ENCODE assay signal across 1 cellular context in the genomic region with DNA sequence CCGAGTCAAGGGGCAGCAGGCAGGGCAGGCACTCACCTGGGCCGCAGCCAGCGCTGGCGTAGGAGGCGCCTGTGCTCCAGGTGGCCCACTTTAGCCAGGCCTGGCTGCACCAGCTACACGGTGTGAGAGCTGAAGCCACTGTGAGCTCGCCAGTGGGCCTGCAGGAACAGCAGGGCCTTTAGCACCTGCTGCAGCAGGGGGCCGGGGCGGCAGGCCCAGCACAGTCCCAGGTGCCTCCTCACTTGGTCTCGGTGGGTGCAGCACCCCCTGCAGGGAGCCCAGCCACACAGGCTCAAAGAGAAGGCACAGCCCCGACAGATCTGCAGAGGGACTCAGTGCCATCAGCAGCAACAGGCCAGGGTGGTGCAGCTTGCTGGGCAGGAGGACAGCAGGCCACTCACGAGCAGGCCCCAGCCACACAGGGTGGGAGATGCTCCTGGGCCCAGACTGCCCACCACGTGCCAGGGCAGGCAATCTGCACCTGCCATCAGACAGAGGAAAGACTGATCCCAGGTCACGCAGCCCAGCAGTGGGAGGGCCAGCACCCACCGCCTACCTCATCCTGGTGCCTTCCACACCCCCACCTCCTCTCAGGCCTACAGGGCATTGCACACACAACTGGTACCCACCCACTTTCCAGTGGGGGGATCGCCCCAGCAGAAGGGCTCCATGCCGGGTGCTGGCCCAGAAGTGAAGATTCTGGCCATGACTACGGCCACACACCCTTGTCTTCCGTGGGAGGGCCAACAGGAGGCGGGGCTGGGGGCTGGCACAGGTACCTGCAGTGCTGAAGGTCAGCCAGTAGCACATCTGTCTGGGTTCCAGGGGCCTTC.
TF ChIP-seq lines count a peak whose summit lies in the region.

No MANE protein-coding gene starts in this region.

TF ChIP-seq in HepG2, 621 proteins besides CTCF, POLR2A, EP300 and RAD21 (continued from another document):
- TF ChIP-seq ZNF33B (CRISPR knock-in tag; IDR thresholded peaks at IDR 0.05) (0 out of 2 replicates have a peak, but pooled peaks have one; percentile 23), ZFX (CRISPR knock-in tag; IDR thresholded peaks at IDR 0.05; ENCODE audit: low read depth) (peak; percentile 72), TBX2 (CRISPR knock-in tag; IDR thresholded peaks at IDR 0.05; ENCODE audit: borderline replicate concordance) (peak; percentile 49; the same call in 1 of the 2 replicates), ZNF768 (CRISPR knock-in tag; IDR thresholded peaks at IDR 0.05) (peak; percentile 35; the same call in 1 of the 2 replicates), HNRNPLL (IDR thresholded peaks at IDR 0.05; ENCODE audit: low read depth, low read length, poor library complexity, severe bottlenecking) (peak; percentile 14), PAWR (CRISPR knock-in tag; IDR thresholded peaks at IDR 0.05; ENCODE audit: borderline replicate concordance) (no peak), ZNF350 (CRISPR knock-in tag; IDR thresholded peaks at IDR 0.05; ENCODE audit: borderline replicate concordance, low read depth) (peak; percentile 56; the same call in 1 of the 2 replicates), ZNF772 (CRISPR knock-in tag; IDR thresholded peaks at IDR 0.05) (peak; percentile 58; the same call in 1 of the 2 replicates), ZNF354B (CRISPR knock-in tag; IDR thresholded peaks at IDR 0.05) (no peak), ZNF788 (CRISPR knock-in tag; IDR thresholded peaks at IDR 0.05; ENCODE audit: borderline replicate concordance) (peak; percentile 75; the same call in 1 of the 2 replicates), ZNF292 (CRISPR knock-in tag; IDR thresholded peaks at IDR 0.05; ENCODE audit: borderline replicate concordance, low read depth) (peak; percentile 36; the same call in 1 of the 2 replicates), ZBTB7B (CRISPR knock-in tag; IDR thresholded peaks at IDR 0.05) (no peak; the same call in 1 of the 2 replicates), EED (CRISPR knock-in tag; IDR thresholded peaks at IDR 0.05) (0 out of 2 replicates have a peak, but pooled peaks have one; percentile 58), THAP11 (CRISPR knock-in tag; IDR thresholded peaks at IDR 0.05) (peak; percentile 66), ZZZ3 (CRISPR knock-in tag; IDR thresholded peaks at IDR 0.05; ENCODE audit: borderline replicate concordance) (no peak), MAZ (IDR thresholded peaks at IDR 0.05; ENCODE audit: borderline replicate concordance, low read depth, low read length) (no peak), MAZ (CRISPR knock-in tag; IDR thresholded peaks at IDR 0.05; ENCODE audit: low read depth) (peak; percentile 61; the same call in 1 of the 2 replicates)
- TF ChIP-seq, protein P1, sequence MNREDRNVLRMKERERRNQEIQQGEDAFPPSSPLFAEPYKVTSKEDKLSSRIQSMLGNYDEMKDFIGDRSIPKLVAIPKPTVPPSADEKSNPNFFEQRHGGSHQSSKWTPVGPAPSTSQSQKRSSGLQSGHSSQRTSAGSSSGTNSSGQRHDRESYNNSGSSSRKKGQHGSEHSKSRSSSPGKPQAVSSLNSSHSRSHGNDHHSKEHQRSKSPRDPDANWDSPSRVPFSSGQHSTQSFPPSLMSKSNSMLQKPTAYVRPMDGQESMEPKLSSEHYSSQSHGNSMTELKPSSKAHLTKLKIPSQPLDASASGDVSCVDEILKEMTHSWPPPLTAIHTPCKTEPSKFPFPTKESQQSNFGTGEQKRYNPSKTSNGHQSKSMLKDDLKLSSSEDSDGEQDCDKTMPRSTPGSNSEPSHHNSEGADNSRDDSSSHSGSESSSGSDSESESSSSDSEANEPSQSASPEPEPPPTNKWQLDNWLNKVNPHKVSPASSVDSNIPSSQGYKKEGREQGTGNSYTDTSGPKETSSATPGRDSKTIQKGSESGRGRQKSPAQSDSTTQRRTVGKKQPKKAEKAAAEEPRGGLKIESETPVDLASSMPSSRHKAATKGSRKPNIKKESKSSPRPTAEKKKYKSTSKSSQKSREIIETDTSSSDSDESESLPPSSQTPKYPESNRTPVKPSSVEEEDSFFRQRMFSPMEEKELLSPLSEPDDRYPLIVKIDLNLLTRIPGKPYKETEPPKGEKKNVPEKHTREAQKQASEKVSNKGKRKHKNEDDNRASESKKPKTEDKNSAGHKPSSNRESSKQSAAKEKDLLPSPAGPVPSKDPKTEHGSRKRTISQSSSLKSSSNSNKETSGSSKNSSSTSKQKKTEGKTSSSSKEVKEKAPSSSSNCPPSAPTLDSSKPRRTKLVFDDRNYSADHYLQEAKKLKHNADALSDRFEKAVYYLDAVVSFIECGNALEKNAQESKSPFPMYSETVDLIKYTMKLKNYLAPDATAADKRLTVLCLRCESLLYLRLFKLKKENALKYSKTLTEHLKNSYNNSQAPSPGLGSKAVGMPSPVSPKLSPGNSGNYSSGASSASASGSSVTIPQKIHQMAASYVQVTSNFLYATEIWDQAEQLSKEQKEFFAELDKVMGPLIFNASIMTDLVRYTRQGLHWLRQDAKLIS (CRISPR knock-in tag; IDR thresholded peaks at IDR 0.05): no peak
- TF ChIP-seq, protein P2, sequence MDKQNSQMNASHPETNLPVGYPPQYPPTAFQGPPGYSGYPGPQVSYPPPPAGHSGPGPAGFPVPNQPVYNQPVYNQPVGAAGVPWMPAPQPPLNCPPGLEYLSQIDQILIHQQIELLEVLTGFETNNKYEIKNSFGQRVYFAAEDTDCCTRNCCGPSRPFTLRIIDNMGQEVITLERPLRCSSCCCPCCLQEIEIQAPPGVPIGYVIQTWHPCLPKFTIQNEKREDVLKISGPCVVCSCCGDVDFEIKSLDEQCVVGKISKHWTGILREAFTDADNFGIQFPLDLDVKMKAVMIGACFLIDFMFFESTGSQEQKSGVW (CRISPR knock-in tag; IDR thresholded peaks at IDR 0.05; ENCODE audit: borderline replicate concordance): no peak
- TF ChIP-seq, protein P3, sequence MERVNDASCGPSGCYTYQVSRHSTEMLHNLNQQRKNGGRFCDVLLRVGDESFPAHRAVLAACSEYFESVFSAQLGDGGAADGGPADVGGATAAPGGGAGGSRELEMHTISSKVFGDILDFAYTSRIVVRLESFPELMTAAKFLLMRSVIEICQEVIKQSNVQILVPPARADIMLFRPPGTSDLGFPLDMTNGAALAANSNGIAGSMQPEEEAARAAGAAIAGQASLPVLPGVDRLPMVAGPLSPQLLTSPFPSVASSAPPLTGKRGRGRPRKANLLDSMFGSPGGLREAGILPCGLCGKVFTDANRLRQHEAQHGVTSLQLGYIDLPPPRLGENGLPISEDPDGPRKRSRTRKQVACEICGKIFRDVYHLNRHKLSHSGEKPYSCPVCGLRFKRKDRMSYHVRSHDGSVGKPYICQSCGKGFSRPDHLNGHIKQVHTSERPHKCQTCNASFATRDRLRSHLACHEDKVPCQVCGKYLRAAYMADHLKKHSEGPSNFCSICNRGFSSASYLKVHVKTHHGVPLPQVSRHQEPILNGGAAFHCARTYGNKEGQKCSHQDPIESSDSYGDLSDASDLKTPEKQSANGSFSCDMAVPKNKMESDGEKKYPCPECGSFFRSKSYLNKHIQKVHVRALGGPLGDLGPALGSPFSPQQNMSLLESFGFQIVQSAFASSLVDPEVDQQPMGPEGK (CRISPR knock-in tag; IDR thresholded peaks at IDR 0.05): peak; percentile 39; the same call in 1 of the 2 replicates
- TF ChIP-seq, protein P4, sequence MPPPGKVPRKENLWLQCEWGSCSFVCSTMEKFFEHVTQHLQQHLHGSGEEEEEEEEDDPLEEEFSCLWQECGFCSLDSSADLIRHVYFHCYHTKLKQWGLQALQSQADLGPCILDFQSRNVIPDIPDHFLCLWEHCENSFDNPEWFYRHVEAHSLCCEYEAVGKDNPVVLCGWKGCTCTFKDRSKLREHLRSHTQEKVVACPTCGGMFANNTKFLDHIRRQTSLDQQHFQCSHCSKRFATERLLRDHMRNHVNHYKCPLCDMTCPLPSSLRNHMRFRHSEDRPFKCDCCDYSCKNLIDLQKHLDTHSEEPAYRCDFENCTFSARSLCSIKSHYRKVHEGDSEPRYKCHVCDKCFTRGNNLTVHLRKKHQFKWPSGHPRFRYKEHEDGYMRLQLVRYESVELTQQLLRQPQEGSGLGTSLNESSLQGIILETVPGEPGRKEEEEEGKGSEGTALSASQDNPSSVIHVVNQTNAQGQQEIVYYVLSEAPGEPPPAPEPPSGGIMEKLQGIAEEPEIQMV (CRISPR knock-in tag; IDR thresholded peaks at IDR 0.05; ENCODE audit: low read depth): no peak
- TF ChIP-seq, protein P5, sequence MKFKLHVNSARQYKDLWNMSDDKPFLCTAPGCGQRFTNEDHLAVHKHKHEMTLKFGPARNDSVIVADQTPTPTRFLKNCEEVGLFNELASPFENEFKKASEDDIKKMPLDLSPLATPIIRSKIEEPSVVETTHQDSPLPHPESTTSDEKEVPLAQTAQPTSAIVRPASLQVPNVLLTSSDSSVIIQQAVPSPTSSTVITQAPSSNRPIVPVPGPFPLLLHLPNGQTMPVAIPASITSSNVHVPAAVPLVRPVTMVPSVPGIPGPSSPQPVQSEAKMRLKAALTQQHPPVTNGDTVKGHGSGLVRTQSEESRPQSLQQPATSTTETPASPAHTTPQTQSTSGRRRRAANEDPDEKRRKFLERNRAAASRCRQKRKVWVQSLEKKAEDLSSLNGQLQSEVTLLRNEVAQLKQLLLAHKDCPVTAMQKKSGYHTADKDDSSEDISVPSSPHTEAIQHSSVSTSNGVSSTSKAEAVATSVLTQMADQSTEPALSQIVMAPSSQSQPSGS (CRISPR knock-in tag; IDR thresholded peaks at IDR 0.05): no peak
TF ChIP-seq in HepG2: peak in this region for 31.
